ENCODE assay signal across 22 cellular contexts in genomic region chr16:21190599-21190998, GRCh38. TPM values are rescaled to one million over a fixed set of nuclear protein-coding genes. Genes with fewer than 3 reads are reported as not detected.
"Had no signal": no experiment of that assay in that cellular context is flagged by ENCODE, and none has a peak within 500 bp of the region (broad histone marks: within the 10 kb centered on the region; RNA-seq: fewer than 3 reads in every experiment).

No MANE protein-coding gene starts in this region.

- H3K36me3 Mint-ChIP-seq: activated naive CD8-positive, alpha-beta T cell treated with anti-CD3 and anti-CD28 coated beads, Interleukin-2, amount 10 ng/mL, durations not matched to agents 7 days and 5 days; mesothelial cell of epicardium; neural progenitor cell had no signal

- H3K9ac ChIP-seq: neural progenitor cell had no signal

- H3K4me3 ChIP-seq: ascending aorta, esophagus muscularis mucosa, lower lobe of right lung, neural progenitor cell, pancreas, vagina had no signal

- H3K4me2 ChIP-seq: neural progenitor cell had no signal

- H2AFZ ChIP-seq: neural progenitor cell had no signal

- ATAC-seq: activated CD8-positive, alpha-beta T cell treated with anti-CD3 and anti-CD28 coated beads for 36 hours; activated T-cell treated with anti-CD3 and anti-CD28 coated beads, Interleukin-2, amount 50 U/mL, for 72 hours; lower lobe of right lung; pancreas; stimulated activated naive CD8-positive, alpha-beta T cell treated with anti-CD3 and anti-CD28 coated beads, Interleukin-15, amount 100 ng/mL, for 72 hours had no signal

- H3K27ac ChIP-seq: ascending aorta, esophagus muscularis mucosa, lower lobe of right lung, neural progenitor cell, pancreas, vagina, VCaP had no signal

- H3K4me3 Mint-ChIP-seq: activated CD8-positive, alpha-beta T cell treated with anti-CD3 and anti-CD28 coated beads for 36 hours; activated naive CD8-positive, alpha-beta T cell treated with anti-CD3 and anti-CD28 coated beads, Interleukin-2, amount 10 ng/mL, durations not matched to agents 7 days and 5 days; activated T-cell treated with anti-CD3 and anti-CD28 coated beads, Interleukin-2, amount 50 U/mL, for 72 hours; mesothelial cell of epicardium; neural progenitor cell; stimulated activated naive CD8-positive, alpha-beta T cell treated with anti-CD3 and anti-CD28 coated beads, Interleukin-15, amount 100 ng/mL, for 72 hours had no signal

- H3K9me3 Mint-ChIP-seq: activated naive CD8-positive, alpha-beta T cell treated with anti-CD3 and anti-CD28 coated beads, Interleukin-2, amount 10 ng/mL, durations not matched to agents 7 days and 5 days; neural progenitor cell; stimulated activated naive CD8-positive, alpha-beta T cell treated with anti-CD3 and anti-CD28 coated beads, Interleukin-15, amount 100 ng/mL, for 72 hours had no signal

- H3K27ac Mint-ChIP-seq: activated CD8-positive, alpha-beta T cell treated with anti-CD3 and anti-CD28 coated beads for 36 hours; activated naive CD8-positive, alpha-beta T cell treated with anti-CD3 and anti-CD28 coated beads, Interleukin-2, amount 10 ng/mL, durations not matched to agents 7 days and 5 days; activated T-cell treated with anti-CD3 and anti-CD28 coated beads, Interleukin-2, amount 50 U/mL, for 72 hours; mesothelial cell of epicardium; neural progenitor cell; stimulated activated naive CD8-positive, alpha-beta T cell treated with anti-CD3 and anti-CD28 coated beads, Interleukin-15, amount 100 ng/mL, for 72 hours had no signal

- H3K4me1 Mint-ChIP-seq: activated naive CD8-positive, alpha-beta T cell treated with anti-CD3 and anti-CD28 coated beads, Interleukin-2, amount 10 ng/mL, durations not matched to agents 7 days and 5 days; mesothelial cell of epicardium had no signal

- H3K9me3 ChIP-seq: ascending aorta, esophagus muscularis mucosa, lower lobe of right lung, pancreas, vagina had no signal

- H3K36me3 ChIP-seq: ascending aorta, esophagus muscularis mucosa, lower lobe of right lung, neural progenitor cell, pancreas, vagina had no signal

- DNase-seq: activated CD8-positive, alpha-beta memory T cell treated with anti-CD3 and anti-CD28 coated beads, Interleukin-2, amount 50 U/mL, for 4 hours; activated CD8-positive, alpha-beta T cell treated with anti-CD3 and anti-CD28 coated beads for 36 hours; activated gamma-delta T cell treated with Interleukin-2 at 50 U/mL for 16 hours; activated naive CD8-positive, alpha-beta T cell treated with anti-CD3 and anti-CD28 coated beads, Interleukin-2, amount 10 ng/mL, durations not matched to agents 7 days and 5 days; activated T-cell treated with anti-CD3 and anti-CD28 coated beads, Interleukin-2, amount 50 U/mL, for 72 hours; hypothalamus; lower lobe of right lung; pancreas; retina; stimulated activated CD4-positive, alpha-beta T cell treated with anti-CD3 and anti-CD28 coated beads, Interleukin-15, amount 100 ng/mL, for 24 hours; stimulated activated CD4-positive, alpha-beta T cell treated with anti-CD3 and anti-CD28 coated beads, Interleukin-4, amount 100 ng/mL, for 24 hours; stimulated activated naive CD8-positive, alpha-beta T cell treated with anti-CD3 and anti-CD28 coated beads, Interleukin-15, amount 100 ng/mL, for 72 hours; T1000 had no signal

- H3K4me1 ChIP-seq: neural progenitor cell, pancreas, vagina had no signal

- H3K27me3 ChIP-seq: ascending aorta, esophagus muscularis mucosa, pancreas, vagina had no signal

RNA-seq across cellular contexts. Expression of gene ZP2, which starts 20.8 kb away (rescaled TPM):
- total RNA-seq: activated CD8-positive, alpha-beta T cell treated with anti-CD3 and anti-CD28 coated beads for 36 hours; activated naive CD8-positive, alpha-beta T cell treated with anti-CD3 and anti-CD28 coated beads, Interleukin-2, amount 10 ng/mL, durations not matched to agents 7 days and 5 days; activated T-cell treated with anti-CD3 and anti-CD28 coated beads, Interleukin-2, amount 50 U/mL, for 72 hours; ascending aorta; esophagus muscularis mucosa; glomerular endothelial cell; lower lobe of right lung; mesothelial cell of epicardium; myocyte; pancreas; vagina had no signal
- polyA plus RNA-seq: pancreas had no signal

RNA-seq across cellular contexts. Expression of gene DNAH3, which starts 40.0 kb away (rescaled TPM):
- total RNA-seq: activated naive CD8-positive, alpha-beta T cell treated with anti-CD3 and anti-CD28 coated beads, Interleukin-2, amount 10 ng/mL, durations not matched to agents 7 days and 5 days; glomerular endothelial cell; mesothelial cell of epicardium had no signal
- polyA plus RNA-seq: pancreas had no signal

RNA-seq across cellular contexts. Expression of gene ANKS4B, which starts 42.9 kb away (rescaled TPM):
- total RNA-seq: activated CD8-positive, alpha-beta T cell treated with anti-CD3 and anti-CD28 coated beads for 36 hours; activated naive CD8-positive, alpha-beta T cell treated with anti-CD3 and anti-CD28 coated beads, Interleukin-2, amount 10 ng/mL, durations not matched to agents 7 days and 5 days; activated T-cell treated with anti-CD3 and anti-CD28 coated beads, Interleukin-2, amount 50 U/mL, for 72 hours; ascending aorta; esophagus muscularis mucosa; glomerular endothelial cell; lower lobe of right lung; mesothelial cell of epicardium; skeletal muscle tissue; vagina had no signal
